1 cellular context compared by ENCODE assay signal in genomic region chr13:23427342-23428182, GRCh38.
TF ChIP-seq lines count a peak whose summit lies in the region.

No MANE protein-coding gene starts in this region.

TF ChIP-seq in K562, 482 proteins besides CTCF, POLR2A, EP300 and RAD21 (continued from another document):
- TF ChIP-seq, protein P1, sequence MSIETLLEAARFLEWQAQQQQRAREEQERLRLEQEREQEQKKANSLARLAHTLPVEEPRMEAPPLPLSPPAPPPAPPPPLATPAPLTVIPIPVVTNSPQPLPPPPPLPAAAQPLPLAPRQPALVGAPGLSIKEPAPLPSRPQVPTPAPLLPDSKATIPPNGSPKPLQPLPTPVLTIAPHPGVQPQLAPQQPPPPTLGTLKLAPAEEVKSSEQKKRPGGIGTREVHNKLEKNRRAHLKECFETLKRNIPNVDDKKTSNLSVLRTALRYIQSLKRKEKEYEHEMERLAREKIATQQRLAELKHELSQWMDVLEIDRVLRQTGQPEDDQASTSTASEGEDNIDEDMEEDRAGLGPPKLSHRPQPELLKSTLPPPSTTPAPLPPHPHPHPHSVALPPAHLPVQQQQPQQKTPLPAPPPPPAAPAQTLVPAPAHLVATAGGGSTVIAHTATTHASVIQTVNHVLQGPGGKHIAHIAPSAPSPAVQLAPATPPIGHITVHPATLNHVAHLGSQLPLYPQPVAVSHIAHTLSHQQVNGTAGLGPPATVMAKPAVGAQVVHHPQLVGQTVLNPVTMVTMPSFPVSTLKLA (conservative IDR thresholded peaks at IDR 0.05), result no peak
- TF ChIP-seq ZBTB9 (CRISPR knock-in tag; IDR thresholded peaks at IDR 0.05), result no peak
